In genomic region chr4:42547805-42548204, GRCh38 we compare ENCODE assay signal across 30 cellular contexts.
"Had no signal": no experiment of that assay in that cellular context is flagged by ENCODE, and none has a peak within 500 bp of the region (broad histone marks: within the 10 kb centered on the region; RNA-seq: fewer than 3 reads in every experiment).

No MANE protein-coding gene starts in this region.

- H3K27ac ChIP-seq: brain microvascular endothelial cell, esophagus muscularis mucosa, foreskin keratinocyte, gastrocnemius medialis, heart left ventricle had no signal

- DNase-seq: activated CD4-positive, alpha-beta T cell treated with anti-CD3 and anti-CD28 coated beads for 1 hour; activated CD4-positive, alpha-beta T cell treated with anti-CD3 and anti-CD28 coated beads for 4 hours; activated CD4-positive, alpha-beta T cell treated with anti-CD3 and anti-CD28 coated beads, Interleukin-2, amount 10 ng/mL, durations not matched to agents 7 days and 5 days; activated CD4-positive, alpha-beta T cell treated with anti-CD3 and anti-CD28 coated beads, Interleukin-2, amount 50 U/mL, for 4 hours; activated CD8-positive, alpha-beta memory T cell treated with anti-CD3 and anti-CD28 coated beads for 24 hours; activated CD8-positive, alpha-beta T cell treated with anti-CD3 and anti-CD28 coated beads for 36 hours; activated effector memory CD4-positive, alpha-beta T cell treated with Interleukin-2 at 50 U/mL for 16 hours; activated gamma-delta T cell treated with Interleukin-2 at 50 U/mL for 16 hours; activated naive CD4-positive, alpha-beta T cell treated with anti-CD3 and anti-CD28 coated beads, Interleukin-2, amount 50 U/mL, for 16 hours; activated naive CD4-positive, alpha-beta T cell treated with Interleukin-2 at 50 U/mL for 16 hours; activated T-cell treated with anti-CD3 and anti-CD28 coated beads, Interleukin-2, amount 50 U/mL, for 4 hours; amniotic stem cell; anterior cingulate cortex; brain microvascular endothelial cell; cortex of kidney; dermis blood vessel endothelial cell; effector CD4-positive, alpha-beta T cell; effector memory CD8-positive, alpha-beta T cell; erythroblast; foreskin keratinocyte; gastrocnemius medialis; glutamatergic neuron; heart left ventricle; T-helper 2 cell had no signal

- H3K4me1 ChIP-seq: esophagus muscularis mucosa, foreskin keratinocyte, gastrocnemius medialis, heart left ventricle had no signal

- H3K27me3 ChIP-seq: brain microvascular endothelial cell, esophagus muscularis mucosa, foreskin keratinocyte, gastrocnemius medialis, heart left ventricle had no signal

- FAIRE-seq: astrocyte, bronchial epithelial cell, colon had no signal

- H3K9me3 ChIP-seq: esophagus muscularis mucosa, gastrocnemius medialis, heart left ventricle had no signal

- H3K36me3 ChIP-seq: brain microvascular endothelial cell had no signal

- H3K4me3 ChIP-seq: esophagus muscularis mucosa, gastrocnemius medialis, heart left ventricle had no signal

- ATAC-seq: activated CD8-positive, alpha-beta T cell treated with anti-CD3 and anti-CD28 coated beads for 36 hours; activated T-cell treated with anti-CD3 and anti-CD28 coated beads, Interleukin-2, amount 50 U/mL, for 4 hours; activated T-helper 17 cell treated with anti-CD3 and anti-CD28 coated beads, Interleukin-2, amount 50 U/mL, for 72 hours; effector memory CD8-positive, alpha-beta T cell; foreskin keratinocyte; gastrocnemius medialis; heart left ventricle; WTC11 had no signal
